ENCODE assay signal across 8 cellular contexts in genomic region chr17:30922235-30922993, GRCh38. TPM values are rescaled to one million over a fixed set of nuclear protein-coding genes. Genes with fewer than 3 reads are reported as not detected.
DNase-seq lines count a peak whose midpoint lies in the region; ATAC-seq and TF ChIP-seq lines count a peak whose summit lies in the region.

No MANE protein-coding gene starts in this region.

- POLR2A ChIA-PET in naive thymus-derived CD8-positive, alpha-beta T cell (lab: Charles Lee): no interaction called here

- peak overlapping the region; percentile 46 to 73 (median 66) for H3K4me3 ChIP-seq in Peyer's patch
- peak overlapping the region; percentile 50 for H3K4me3 ChIP-seq in epithelial cell of esophagus (ENCODE audit: low read length)

- H3K27me3 Mint-ChIP-seq in naive thymus-derived CD8-positive, alpha-beta T cell: peaks cover 26 to 67% (median 41%) of the 10 kb centered on the region in 5 donors

- TF ChIP-seq POLR2A in Peyer's patch (IDR thresholded peaks at IDR 0.05): no peak

- peak overlapping the region in 1 of 10 donors; percentile 55 for H3K27ac Mint-ChIP-seq in naive thymus-derived CD8-positive, alpha-beta T cell

- peaks cover 0 to 12% of the 10 kb centered on the region in 2 donors for H3K27me3 ChIP-seq in Peyer's patch

- H3K36me3 ChIP-seq in Peyer's patch: no peaks in the 10 kb centered on the region

- peak overlapping the region; percentile 36 to 70 (median 63) for H3K27ac ChIP-seq in Peyer's patch

- peak; percentile 29 to 42 for ATAC-seq in naive thymus-derived CD8-positive, alpha-beta T cell
- ATAC-seq in HG03196 (IDR thresholded peaks at IDR 0.05; ENCODE audit: unreplicated experiment) (no peak), HG02973 (IDR thresholded peaks at IDR 0.05; ENCODE audit: unreplicated experiment) (no peak)

- H3K4me1 ChIP-seq in Peyer's patch: peaks cover 3 to 14% (median 9%) of the 10 kb centered on the region in 4 donors

- H3K4me3 Mint-ChIP-seq in naive thymus-derived CD8-positive, alpha-beta T cell: peak overlapping the region; percentile 61 to 86 (median 78)

- H3K9me3 Mint-ChIP-seq in naive thymus-derived CD8-positive, alpha-beta T cell: no peaks in the 10 kb centered on the region

- DNase-seq in ELF-1 (ENCODE audit: low read depth, low spot score): peak; percentile 18
- DNase-seq in Peyer's patch: peak in 2 of 3 donors; percentile 47 to 53
- no peak for DNase-seq in epithelial cell of esophagus (ENCODE audit: low read depth)
- peak in 1 of 10 donors; percentile 23 for DNase-seq in naive thymus-derived CD8-positive, alpha-beta T cell
- no peak for DNase-seq in globus pallidus (ENCODE audit: low spot score)
- no peak for DNase-seq in UCSD-AML1 (lab: John Stamatoyannopoulos, UW; ENCODE audit: unreplicated experiment)

- no peaks in the 10 kb centered on the region for H3K9me3 ChIP-seq in Peyer's patch

- peaks cover 10 to 17% (median 16%) of the 10 kb centered on the region in 4 donors for H3K4me1 Mint-ChIP-seq in naive thymus-derived CD8-positive, alpha-beta T cell

- peaks cover 0 to 8% (median 3%) of the 10 kb centered on the region in 3 donors for H3K36me3 Mint-ChIP-seq in naive thymus-derived CD8-positive, alpha-beta T cell

- TF ChIP-seq CTCF in Peyer's patch (IDR thresholded peaks at IDR 0.05) (no peak), epithelial cell of esophagus (IDR thresholded peaks at IDR 0.05; ENCODE audit: insufficient read depth, low read depth, low read length, missing control alignments) (no peak)

RNA-seq across cellular contexts. Expression of gene ADAP2, which starts 0.7 kb away (rescaled TPM):
- 10 to 100 TPM in 3 of 4 donors, 1 to 10 TPM in 1; 1.6 to 32.2 (median 13.6) TPM for total RNA-seq in Peyer's patch
- 1 to 10 TPM; 3.0 to 3.6 TPM for total RNA-seq in naive thymus-derived CD8-positive, alpha-beta T cell
- 1 to 10 TPM in 1 of 3 donors, under 1 TPM in 1, not detected in 1; 0.11 to 1.1 TPM for polyA plus RNA-seq in naive thymus-derived CD8-positive, alpha-beta T cell

RNA-seq across cellular contexts. Expression of gene TEFM, which starts 16.4 kb away (rescaled TPM):
- 10 to 100 TPM in 2 of 4 donors, 1 to 10 TPM in 2; 7.4 to 25.9 (median 11.5) TPM for total RNA-seq in Peyer's patch
- 10 to 100 TPM; 16.4 to 18.9 TPM for total RNA-seq in naive thymus-derived CD8-positive, alpha-beta T cell
- polyA plus RNA-seq in naive thymus-derived CD8-positive, alpha-beta T cell: 10 to 100 TPM; 12.3 to 16.9 (median 13.2) TPM

RNA-seq across cellular contexts. Expression of gene RNF135, which starts 48.4 kb away (rescaled TPM):
- 10 to 100 TPM; 18.4 to 31.4 (median 24.5) TPM for total RNA-seq in Peyer's patch
- total RNA-seq in naive thymus-derived CD8-positive, alpha-beta T cell: 1 to 10 TPM; 3.1 to 4.6 TPM
- polyA plus RNA-seq in naive thymus-derived CD8-positive, alpha-beta T cell: 1 to 10 TPM; 2.9 to 5.4 (median 3.3) TPM

Comparison
In these comparisons a context has a peak if more than half of its experiments do, and no peak if none do; other contexts are left out.
1. DNase-seq: peak in ELF-1 (single experiment) and Peyer's patch (2 of 3); none in epithelial cell of esophagus (single experiment), globus pallidus (single experiment) and UCSD-AML1 (single experiment).
2. ATAC-seq: peak in naive thymus-derived CD8-positive, alpha-beta T cell (2 of 2); none in HG03196 (single experiment) and HG02973 (single experiment).